Comparison of ENCODE assay signal across 13 cellular contexts in the genomic region with DNA sequence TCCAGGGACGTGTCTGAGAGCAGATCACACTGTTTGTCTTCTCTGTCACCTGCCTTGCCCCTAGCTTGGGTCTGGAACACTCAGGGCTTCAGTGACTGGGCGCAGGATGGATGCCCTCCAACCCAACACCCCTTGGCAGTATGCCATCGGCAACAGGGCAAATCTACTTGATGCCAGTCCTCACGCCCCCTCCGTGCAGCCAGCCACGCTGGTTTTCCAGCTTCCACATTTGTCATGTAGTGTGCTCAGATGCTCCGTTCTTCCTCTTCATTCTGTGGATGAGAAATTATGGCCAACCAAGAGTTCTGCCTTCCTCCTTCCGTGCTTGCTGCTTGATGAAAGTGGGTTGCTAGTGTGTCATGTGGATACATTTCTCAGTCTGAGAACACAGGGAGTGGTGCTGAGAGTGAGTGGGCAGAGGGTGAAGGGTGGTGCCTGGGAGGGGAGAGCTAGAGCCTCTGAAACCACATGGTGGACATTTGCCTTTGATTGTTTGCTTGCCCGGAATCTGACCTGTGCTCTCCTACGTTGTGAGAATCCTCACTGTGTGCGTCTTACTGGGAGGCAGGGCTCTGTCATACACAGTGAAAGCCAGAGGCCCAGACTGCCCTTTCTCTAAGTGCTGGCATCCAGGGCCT.
DNase-seq lines count a peak whose midpoint lies in the region; TF ChIP-seq lines count a peak whose summit lies in the region.
"Had no signal": no experiment of that assay in that cellular context is flagged by ENCODE, and none has a peak within 500 bp of the region (broad histone marks: within the 10 kb centered on the region; RNA-seq: fewer than 3 reads in every experiment).

No MANE protein-coding gene starts in this region.

- H3K9me3 ChIP-seq in right atrium auricular region, result no peaks in the 10 kb centered on the region
- H3K9me3 ChIP-seq: thoracic aorta had no signal

- no peak overlapping the region for H3K4me3 ChIP-seq in right atrium auricular region
- H3K4me3 ChIP-seq: thoracic aorta had no signal

- TF ChIP-seq CTCF in right atrium auricular region (IDR thresholded peaks at IDR 0.05) (no peak), GM13976 (IDR thresholded peaks at IDR 0.05; ENCODE audit: borderline replicate concordance, control extremely low read depth, extremely low read depth, insufficient read depth, missing control alignments) (no peak)

- H3K36me3 ChIP-seq in right atrium auricular region, result no peaks in the 10 kb centered on the region
- H3K36me3 ChIP-seq: thoracic aorta had no signal

- no peaks in the 10 kb centered on the region for H3K27me3 ChIP-seq in right atrium auricular region

- H3K27ac ChIP-seq in right atrium auricular region, result peak overlapping the region; percentile 42 to 45
- H3K27ac ChIP-seq: 22Rv1, HL-60, RWPE1, thoracic aorta had no signal

- in situ Hi-C loops in GM13976 (cut with MboI; ENCODE audit: low sequenced_read_pairs, unreplicated experiment), result no loop called here

- H3K4me1 ChIP-seq in right atrium auricular region, result peaks cover 0 to 30% of the 10 kb centered on the region in 2 donors

- DNase-seq in DMS153 (lab: John Stamatoyannopoulos, UW) (peak; percentile 60), DMS153 treated with DMSO at 0.1 percent for 48 hours (lab: John Stamatoyannopoulos, UW; ENCODE audit: unreplicated experiment) (no peak), amniotic epithelial cell (ENCODE audit: low read depth) (peak; percentile 44), right atrium auricular region (ENCODE audit: low spot score) (peak; percentile 54), smooth muscle cell of the brain vasculature (ENCODE audit: low read depth, low spot score) (peak; percentile 51), hypothalamus (lab: John Stamatoyannopoulos, UW) (no peak), GM13976 (ENCODE audit: low spot score) (no peak), AML-193 (lab: John Stamatoyannopoulos, UW) (no peak)
- DNase-seq: activated naive CD4-positive, alpha-beta T cell treated with Interleukin-2 at 50 U/mL for 16 hours had no signal

Comparison
In these comparisons a context has a peak if more than half of its experiments do, and no peak if none do; other contexts are left out.
1. DNase-seq: peak in DMS153 (single experiment), amniotic epithelial cell (single experiment), right atrium auricular region (single experiment) and smooth muscle cell of the brain vasculature (single experiment); none in DMS153 treated with DMSO at 0.1 percent for 48 hours (single experiment), hypothalamus (0 of 51), GM13976 (single experiment) and AML-193 (0 of 2).